8 cellular contexts compared by ENCODE assay signal in genomic region chr1:83860506-83861221, GRCh38.
DNase-seq lines count a peak whose midpoint lies in the region; ATAC-seq and TF ChIP-seq lines count a peak whose summit lies in the region.

No MANE protein-coding gene starts in this region.

- CTCF ChIA-PET in AG04450 (lab: Charles Lee): interaction anchor here (0.7 kb wide), 1 partner anchor 13 kb away, joined by 6 read pairs; no protein-coding TSS in a partner anchor

- POLR2A ChIA-PET in AG04450 (lab: Yijun Ruan, JAX): no interaction called here

- no peaks in the 10 kb centered on the region for H4K20me1 ChIP-seq in SU-DHL-6 (ENCODE audit: low read depth, low read length)

- H3K4me1 ChIP-seq in adrenal gland (replicated peaks in 1 of 2) (no peaks in the 10 kb centered on the region), vagina (peaks cover 6% of the 10 kb centered on the region)

- no peaks in the 10 kb centered on the region for H3K9me2 ChIP-seq in SU-DHL-6 (replicated peaks; ENCODE audit: insufficient read depth, low read length)

- TF ChIP-seq CTCF in AG04450 (IDR thresholded peaks at IDR 0.05; ENCODE audit: low read depth, low read length) (peak; percentile 57), SU-DHL-6 (IDR thresholded peaks at IDR 0.05; ENCODE audit: insufficient read depth, low read length, poor library complexity, severe bottlenecking) (peak; percentile 71), adrenal gland (IDR thresholded peaks at IDR 0.05) (peak; percentile 55 to 81 (median 76)), vagina (IDR thresholded peaks at IDR 0.05) (peak in 2 of 3 experiments; percentile 49 to 52)

- no peaks in the 10 kb centered on the region for H3F3A ChIP-seq in SU-DHL-6 (ENCODE audit: insufficient read depth)

- peak overlapping the region; percentile 51 for H3K4me2 ChIP-seq in SU-DHL-6 (ENCODE audit: low read depth, low read length, poor library complexity, severe bottlenecking)

- 8 to 15% (median 11%) methylated on average over 19 to 53 of the region's 53 CpGs for WGBS in adrenal gland, 4 donors

- H3K36me3 ChIP-seq in SU-DHL-6 (ENCODE audit: low read length) (no peaks in the 10 kb centered on the region), adrenal gland (replicated peaks in 1 of 2) (no peaks in the 10 kb centered on the region), vagina (no peaks in the 10 kb centered on the region)

- peak overlapping the region; percentile 51 for H3K9ac ChIP-seq in SU-DHL-6 (ENCODE audit: low read length)

- intact Hi-C loops in adrenal gland (cut with DNase I): no loop called here
- intact Hi-C loops in vagina (cut with DNase I): no loop called here

- no peaks in the 10 kb centered on the region for H3K79me2 ChIP-seq in SU-DHL-6 (ENCODE audit: insufficient read depth, low read length)

- H3K9me3 ChIP-seq in AG04450 (ENCODE audit: control insufficient read depth, insufficient read depth, low read length) (peaks cover 3% of the 10 kb centered on the region; the same call in 1 of the 2 replicates), SU-DHL-6 (ENCODE audit: insufficient read depth, low read length) (no peaks in the 10 kb centered on the region), adrenal gland (replicated peaks in 1 of 3) (no peaks in the 10 kb centered on the region), vagina (no peaks in the 10 kb centered on the region)

- no peaks in the 10 kb centered on the region for H3K27me3 ChIP-seq in AG04450 (ENCODE audit: control insufficient read depth, insufficient read depth, low read length)
- H3K27me3 ChIP-seq in SU-DHL-6 (ENCODE audit: low read length): no peaks in the 10 kb centered on the region
- no peaks in the 10 kb centered on the region for H3K27me3 ChIP-seq in adrenal gland
- no peaks in the 10 kb centered on the region for H3K27me3 ChIP-seq in vagina

- peak in 1 of 2 donors; percentile 11 for TF ChIP-seq POLR2A in adrenal gland (IDR thresholded peaks at IDR 0.05)
- no peak for TF ChIP-seq POLR2A in vagina (IDR thresholded peaks at IDR 0.05)

- H2AFZ ChIP-seq in SU-DHL-6 (ENCODE audit: low read depth, low read length, severe bottlenecking): peak overlapping the region; percentile 99

- H3K4me3 ChIP-seq in AG04450 (ENCODE audit: low read depth, low read length): peak overlapping the region; percentile 41
- H3K4me3 ChIP-seq in SU-DHL-6 (ENCODE audit: insufficient read depth, low read length, poor library complexity, severe bottlenecking): peak overlapping the region; percentile 40
- H3K4me3 ChIP-seq in adrenal gland: peak overlapping the region; percentile 16 to 75 (median 43)
- peak overlapping the region; percentile 50 to 54 for H3K4me3 ChIP-seq in vagina

- peak; percentile 99 for ATAC-seq in GM19035 (IDR thresholded peaks at IDR 0.05; ENCODE audit: unreplicated experiment)
- ATAC-seq in HG03439 (IDR thresholded peaks at IDR 0.05; ENCODE audit: unreplicated experiment): peak; percentile 97

- no peak overlapping the region for H3K27ac ChIP-seq in AG04450 (ENCODE audit: low read depth, low read length)
- no peak overlapping the region for H3K27ac ChIP-seq in SU-DHL-6 (ENCODE audit: low read depth, low read length)
- peak overlapping the region in 4 of 5 donors; percentile 35 to 79 (median 70) for H3K27ac ChIP-seq in adrenal gland
- H3K27ac ChIP-seq in vagina: peak overlapping the region; percentile 54

- no peak for DNase-seq in AG04450 (ENCODE audit: low read depth, low spot score)
- peak; percentile 73 to 94 (median 83) for DNase-seq in adrenal gland
- peak; percentile 74 to 78 for DNase-seq in hippocampal formation (lab: John Stamatoyannopoulos, UW)
- DNase-seq in retina: peak; percentile 89
- DNase-seq in vagina (ENCODE audit: extremely low spot score in 2 of 2): no peak

Comparison
In these comparisons a context has a peak if more than half of its experiments do, and no peak if none do; other contexts are left out.
1. DNase-seq: peak in adrenal gland (7 of 7), hippocampal formation (2 of 2) and retina (single experiment); none in AG04450 (single experiment) and vagina (0 of 2).
2. H3K27ac ChIP-seq: peak in adrenal gland (4 of 5) and vagina (single experiment); none in AG04450 (single experiment) and SU-DHL-6 (single experiment).
3. Peak in every context shown above with its lines, with median percentiles within 50 percentile points of each other: H3K4me3 ChIP-seq and CTCF ChIP-seq.